Comparison of ENCODE assay signal across 11 cellular contexts in the genomic region with DNA sequence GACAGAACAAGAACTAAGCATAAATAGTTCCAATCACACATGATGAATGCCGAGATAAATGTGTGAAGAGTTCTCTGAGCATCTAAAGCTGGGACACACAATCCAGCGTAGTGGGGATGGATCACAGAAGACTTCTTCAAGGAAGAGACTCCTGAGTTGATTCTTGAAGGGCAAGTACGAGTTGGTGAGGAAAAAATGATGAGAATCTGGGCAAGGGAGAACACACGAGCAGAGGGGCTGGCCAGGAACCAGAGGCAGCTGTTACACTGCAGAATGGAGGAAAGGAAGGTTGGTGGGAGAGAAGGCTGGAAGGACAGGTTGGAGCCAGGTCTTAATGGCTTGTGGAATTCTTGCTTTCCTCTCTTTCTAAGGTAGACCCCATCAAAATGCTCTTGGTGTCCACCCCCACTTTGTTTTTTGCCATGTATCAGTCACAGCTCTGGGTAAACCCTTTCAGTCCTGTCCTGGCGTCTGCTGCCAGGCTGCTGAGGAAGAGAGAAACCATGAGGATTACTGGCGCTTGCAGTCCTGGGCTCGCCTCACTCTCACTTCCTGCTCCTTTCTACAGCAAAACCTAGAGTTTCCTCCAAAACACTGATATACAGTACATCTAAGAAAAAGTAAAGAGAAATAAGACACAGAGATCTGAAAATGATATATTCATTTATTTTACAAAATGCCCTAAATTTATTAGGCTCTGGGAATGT.
DNase-seq lines count a peak whose midpoint lies in the region; ATAC-seq and TF ChIP-seq lines count a peak whose summit lies in the region.
"Had no signal": no experiment of that assay in that cellular context is flagged by ENCODE, and none has a peak within 500 bp of the region (broad histone marks: within the 10 kb centered on the region; RNA-seq: fewer than 3 reads in every experiment).

No MANE protein-coding gene starts in this region.

- no peak for TF ChIP-seq CTCF in left ventricle myocardium inferior (IDR thresholded peaks at IDR 0.05; ENCODE audit: borderline replicate concordance)
- no peak for TF ChIP-seq CTCF in foreskin keratinocyte (conservative IDR thresholded peaks at IDR 0.05)

- H3K4me1 ChIP-seq in left ventricle myocardium inferior (no peaks in the 10 kb centered on the region), foreskin keratinocyte (no peaks in the 10 kb centered on the region)

- DNase-seq in naive B cell = peak; percentile 3
- DNase-seq in left ventricle myocardium inferior = no peak
- DNase-seq in foreskin keratinocyte = no peak
- no peak for DNase-seq in Kasumi-1 (lab: John Stamatoyannopoulos, UW)
- DNase-seq: activated CD8-positive, alpha-beta memory T cell treated with anti-CD3 and anti-CD28 coated beads for 24 hours; brain microvascular endothelial cell; left lung; NCI-H2029 treated with DMSO at 0.1 percent for 48 hours had no signal

- H3K36me3 ChIP-seq in left ventricle myocardium inferior = peaks cover 36% of the 10 kb centered on the region
- H3K36me3 ChIP-seq: brain microvascular endothelial cell had no signal

- no peak overlapping the region for H3K4me3 Mint-ChIP-seq in naive B cell

- no peaks in the 10 kb centered on the region for H3K9me3 Mint-ChIP-seq in naive B cell

- H3K27ac ChIP-seq in left ventricle myocardium inferior (replicated peaks) (no peak overlapping the region), foreskin keratinocyte (no peak overlapping the region)
- H3K27ac ChIP-seq: brain microvascular endothelial cell, left lung had no signal

- peak overlapping the region in 5 of 6 donors; percentile 2 to 89 (median 58) for H3K27ac Mint-ChIP-seq in naive B cell

- no peaks in the 10 kb centered on the region for H3K27me3 ChIP-seq in left ventricle myocardium inferior (ENCODE audit: low read depth)
- no peaks in the 10 kb centered on the region for H3K27me3 ChIP-seq in foreskin keratinocyte
- H3K27me3 ChIP-seq: brain microvascular endothelial cell, left lung had no signal

- H3K36me3 Mint-ChIP-seq in naive B cell = peaks cover 21 to 22% of the 10 kb centered on the region in 2 donors

- peak; percentile 79 for ATAC-seq in GM19023 (IDR thresholded peaks at IDR 0.05; ENCODE audit: unreplicated experiment)
- peak; percentile 89 for ATAC-seq in GM21737 (IDR thresholded peaks at IDR 0.05; ENCODE audit: unreplicated experiment)
- peak; percentile 66 for ATAC-seq in HG03280 (IDR thresholded peaks at IDR 0.05; ENCODE audit: unreplicated experiment)
- peak; percentile 59 to 78 for ATAC-seq in naive B cell (ENCODE audit: low read depth in 2 of 2)
- no peak for ATAC-seq in foreskin keratinocyte
- ATAC-seq: left lung had no signal

- peaks cover 13 to 21% (median 19%) of the 10 kb centered on the region in 3 donors for H3K4me1 Mint-ChIP-seq in naive B cell

- H3K27me3 Mint-ChIP-seq in naive B cell = no peaks in the 10 kb centered on the region

- no peak overlapping the region for H3K4me3 ChIP-seq in left ventricle myocardium inferior
- H3K4me3 ChIP-seq: left lung had no signal

- no peaks in the 10 kb centered on the region for H3K9me3 ChIP-seq in left ventricle myocardium inferior (replicated peaks)
- H3K9me3 ChIP-seq: left lung had no signal

- intact Hi-C loops in left ventricle myocardium inferior (cut with micrococcal nuclease) = no loop called here
